In genomic region chr12:23699031-23699430, GRCh38 we compare ENCODE assay signal across 23 cellular contexts.
"Had no signal": no experiment of that assay in that cellular context is flagged by ENCODE, and none has a peak within 500 bp of the region (broad histone marks: within the 10 kb centered on the region; RNA-seq: fewer than 3 reads in every experiment).

No MANE protein-coding gene starts in this region.

- DNase-seq: effector memory CD4-positive, alpha-beta T cell; erythroblast; esophagus squamous epithelium; foreskin melanocyte; mucosa of descending colon; naive B cell; nucleus accumbens; psoas muscle; right cardiac atrium; spleen; stimulated activated CD4-positive, alpha-beta T cell treated with anti-CD3 and anti-CD28 coated beads, Interleukin-4, amount 100 ng/mL, for 4 hours; stimulated activated naive CD8-positive, alpha-beta T cell treated with anti-CD3 and anti-CD28 coated beads, Interleukin-15, Interleukin-2, amounts not matched to agents 100 U/mL and 50 U/mL, for 24 hours; transverse colon; upper lobe of right lung; uterus had no signal

- H3K4me1 ChIP-seq: esophagus squamous epithelium, psoas muscle, spleen, transverse colon, upper lobe of right lung, uterus had no signal

- ATAC-seq: mucosa of descending colon; natural killer cell treated with Interleukin-12 subunit alpha and Interleukin-12 subunit beta and Interleukin-15 and Interleukin-18, amount 100 ng/mL, for 72 hours; psoas muscle; right cardiac atrium; stimulated activated memory B cell treated with anti-CD40 and anti-IgM and Interleukin-4, amounts not matched to agents 10 μg/mL and 1 μg/mL and 100 μg/mL, for 72 hours; stimulated activated naive CD8-positive, alpha-beta T cell treated with anti-CD3 and anti-CD28 coated beads, Interleukin-15, Interleukin-2, amounts not matched to agents 100 U/mL and 50 U/mL, for 24 hours; upper lobe of right lung had no signal

- H3K4me1 Mint-ChIP-seq: mesothelial cell of epicardium; naive B cell; stimulated activated memory B cell treated with anti-CD40 and anti-IgM and Interleukin-4, amounts not matched to agents 10 μg/mL and 1 μg/mL and 100 μg/mL, for 72 hours had no signal

- H3K4me3 ChIP-seq: esophagus squamous epithelium, lung, mucosa of descending colon, psoas muscle, skin epidermis, spleen, thoracic aorta, transverse colon, upper lobe of right lung, uterus had no signal

- H3K27ac Mint-ChIP-seq: dendritic cell treated with granulocyte-macrophage colony-stimulating factor and Interleukin-4, amounts not matched to agents 40 ng/mL and 50 ng/mL, for 4 days; memory B cell; mesothelial cell of epicardium; naive B cell; natural killer cell treated with Interleukin-12 subunit alpha and Interleukin-12 subunit beta and Interleukin-15 and Interleukin-18, amount 100 ng/mL, for 72 hours; stimulated activated memory B cell treated with anti-CD40 and anti-IgM and Interleukin-4, amounts not matched to agents 10 μg/mL and 1 μg/mL and 100 μg/mL, for 72 hours had no signal

- H3K27me3 ChIP-seq: esophagus squamous epithelium, spleen, transverse colon, upper lobe of right lung, uterus had no signal

- H3K36me3 Mint-ChIP-seq: memory B cell; naive B cell; natural killer cell treated with Interleukin-12 subunit alpha and Interleukin-12 subunit beta and Interleukin-15 and Interleukin-18, amount 100 ng/mL, for 72 hours; stimulated activated memory B cell treated with anti-CD40 and anti-IgM and Interleukin-4, amounts not matched to agents 10 μg/mL and 1 μg/mL and 100 μg/mL, for 72 hours had no signal

- H3K27me3 Mint-ChIP-seq: dendritic cell treated with granulocyte-macrophage colony-stimulating factor and Interleukin-4, amounts not matched to agents 40 ng/mL and 50 ng/mL, for 4 days; memory B cell; naive B cell; natural killer cell treated with Interleukin-12 subunit alpha and Interleukin-12 subunit beta and Interleukin-15 and Interleukin-18, amount 100 ng/mL, for 72 hours; stimulated activated memory B cell treated with anti-CD40 and anti-IgM and Interleukin-4, amounts not matched to agents 10 μg/mL and 1 μg/mL and 100 μg/mL, for 72 hours had no signal

- H3K27ac ChIP-seq: esophagus squamous epithelium, psoas muscle, skin epidermis, spleen, thoracic aorta, transverse colon, upper lobe of right lung, uterus had no signal

- H3K36me3 ChIP-seq: esophagus squamous epithelium, spleen, thoracic aorta, transverse colon, upper lobe of right lung, uterus had no signal

- H3K9me3 ChIP-seq: esophagus squamous epithelium, mucosa of descending colon, psoas muscle, thoracic aorta, transverse colon, upper lobe of right lung, uterus had no signal

- H3K4me3 Mint-ChIP-seq: dendritic cell treated with granulocyte-macrophage colony-stimulating factor and Interleukin-4, amounts not matched to agents 40 ng/mL and 50 ng/mL, for 4 days; memory B cell; mesothelial cell of epicardium; naive B cell; natural killer cell treated with Interleukin-12 subunit alpha and Interleukin-12 subunit beta and Interleukin-15 and Interleukin-18, amount 100 ng/mL, for 72 hours; stimulated activated memory B cell treated with anti-CD40 and anti-IgM and Interleukin-4, amounts not matched to agents 10 μg/mL and 1 μg/mL and 100 μg/mL, for 72 hours had no signal
